ENCODE assay signal across 30 cellular contexts in genomic region chr7:88775838-88776237, GRCh38. TPM values are rescaled to one million over a fixed set of nuclear protein-coding genes. Genes with fewer than 3 reads are reported as not detected.
"Had no signal": no experiment of that assay in that cellular context is flagged by ENCODE, and none has a peak within 500 bp of the region (broad histone marks: within the 10 kb centered on the region; RNA-seq: fewer than 3 reads in every experiment).

No MANE protein-coding gene starts in this region.

- H3K9ac ChIP-seq: KMS-11 had no signal

- H3K4me1 ChIP-seq: SJCRH30 had no signal

- ATAC-seq: K562, Panc1, PC-3, Right ventricle myocardium inferior, SK-N-SH treated with all-trans-retinoic acid at 6 μM for 48 hours, T-helper 17 cell had no signal

- H3K4me3 ChIP-seq: K562, SJCRH30 had no signal

- H3K4me2 ChIP-seq: KMS-11 had no signal

- FAIRE-seq: K562 had no signal

- H3K36me3 ChIP-seq: SJCRH30 had no signal

- H3K27me3 ChIP-seq: SJCRH30 had no signal

- H3K9me3 ChIP-seq: SJCRH30 had no signal

- H3K27ac ChIP-seq: HL-60, KMS-11, SJCRH30 had no signal

- DNase-seq: Kasumi-1; MM.1S; NCI-H1105; NCI-H1436 treated with DMSO at 0.1 percent for 48 hours; NCI-H1694; NCI-H187 treated with DMSO at 0.1 percent for 48 hours; NCI-H2029 treated with DMSO at 0.1 percent for 48 hours; NCI-H2171; NCI-H226; NCI-H446; NCI-H524; NCI-H526 treated with DMSO at 0.1 percent for 48 hours; NCI-H748 treated with DMSO at 0.1 percent for 48 hours; NK-92 treated with Interleukin-12 subunit alpha and Interleukin-12 subunit beta, amount 100 ng/mL, for 24 hours; PC-3; SHP77 treated with DMSO at 0.1 percent for 48 hours; SJCRH30; T-helper 1 cell; T-helper 17 cell had no signal

RNA-seq across cellular contexts. Expression of gene ZNF804B, which starts 16.3 kb away (rescaled TPM):
- total RNA-seq: HT-29, M059J, OCI-LY7, PC-3, Right ventricle myocardium inferior, RPMI7951, T-helper 17 cell had no signal
- polyA plus RNA-seq: IgD-negative memory B cell, K562 had no signal

RNA-seq across cellular contexts. Expression of gene TEX47, which starts 19.7 kb away (rescaled TPM):
- total RNA-seq: HT-29, K562, M059J, OCI-LY7, PC-3, Right ventricle myocardium inferior, RPMI7951, SJCRH30, T-helper 17 cell had no signal
- polyA plus RNA-seq: IgD-negative memory B cell, K562 had no signal
